ENCODE assay signal across 9 cellular contexts in the genomic region with DNA sequence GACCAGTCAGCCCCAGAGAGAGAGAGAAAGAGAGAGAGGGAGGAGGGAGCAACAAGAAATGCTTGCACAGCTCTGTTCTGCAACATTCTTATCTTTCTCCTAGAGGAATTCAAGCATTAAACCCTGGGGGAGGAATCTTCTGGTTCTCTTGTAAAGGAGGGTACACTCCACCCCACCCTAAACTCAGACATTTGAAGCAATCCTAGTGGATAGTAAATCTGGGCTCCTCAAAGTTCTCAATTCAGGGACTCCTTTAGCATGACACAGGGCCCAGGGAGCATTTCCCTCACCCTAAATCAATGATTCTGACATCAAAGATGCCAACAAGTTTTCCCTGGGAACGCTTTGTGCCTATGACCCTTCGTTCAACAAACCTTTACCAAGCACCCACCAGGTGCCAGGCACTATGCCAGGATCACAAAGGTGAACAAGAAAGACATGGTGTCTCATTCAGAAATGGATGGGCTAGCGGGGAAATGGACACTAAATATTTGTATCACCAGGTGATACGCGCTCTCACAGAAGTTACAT. TPM values are rescaled to one million over a fixed set of nuclear protein-coding genes. Genes with fewer than 3 reads are reported as not detected.
DNase-seq lines count a peak whose midpoint lies in the region; ATAC-seq and TF ChIP-seq lines count a peak whose summit lies in the region.
"Had no signal": no experiment of that assay in that cellular context is flagged by ENCODE, and none has a peak within 500 bp of the region (broad histone marks: within the 10 kb centered on the region; RNA-seq: fewer than 3 reads in every experiment).

No MANE protein-coding gene starts in this region.

- H3K4me1 Mint-ChIP-seq in T-helper 2 cell treated with Interferon-gamma antibody and Interleukin-4, amounts not matched to agents 5 μg/mL and 100 μg/mL, for 36 hours (ENCODE audit: low read depth), result peaks cover 22% of the 10 kb centered on the region

- no peak for ATAC-seq in GM18873 (IDR thresholded peaks at IDR 0.05; ENCODE audit: low FRiP score, unreplicated experiment)

- no peak overlapping the region for H3K27ac Mint-ChIP-seq in T-helper 2 cell treated with Interferon-gamma antibody and Interleukin-4, amounts not matched to agents 5 μg/mL and 100 μg/mL, for 36 hours

- TF ChIP-seq POLR2A in spleen (IDR thresholded peaks at IDR 0.05), result no peak

- peaks cover 9% of the 10 kb centered on the region for H3K4me1 ChIP-seq in HEK293 (ENCODE audit: control insufficient read depth, insufficient read depth, low read length)
- peaks cover 0 to 23% (median 14%) of the 10 kb centered on the region in 6 donors for H3K4me1 ChIP-seq in spleen

- no peaks in the 10 kb centered on the region for H3K36me3 ChIP-seq in HEK293 (ENCODE audit: control insufficient read depth in 2 of 2, insufficient read depth in 1 of 2, low read length in 2 of 2)
- H3K36me3 ChIP-seq in SK-N-MC (ENCODE audit: insufficient read depth, low read length), result no peaks in the 10 kb centered on the region
- H3K36me3 ChIP-seq in spleen, result no peaks in the 10 kb centered on the region

- no peak overlapping the region for H3K4me3 Mint-ChIP-seq in T-helper 2 cell treated with Interferon-gamma antibody and Interleukin-4, amounts not matched to agents 5 μg/mL and 100 μg/mL, for 36 hours

- CTCF ChIA-PET in HEK293 (lab: Yijun Ruan, JAX), result interaction anchor here (0.6 to 5.7 kb wide), 9 partner anchors 13 to 921 kb away, joined by 3 to 70 read pairs (median 4); no protein-coding TSS in a partner anchor

- POLR2A ChIA-PET in HEK293 (lab: Yijun Ruan, JAX), result interaction anchor here (0.8 to 1.5 kb wide), 4 partner anchors 12 to 677 kb away, joined by 4 to 8 read pairs (median 5); partner anchors contain the start of genes CAPN2 and NVL

- H3K4me3 ChIP-seq in HEK293 (ENCODE audit: low read depth, low read length) (no peak overlapping the region), SK-N-MC (no peak overlapping the region), fibroblast of villous mesenchyme (ENCODE audit: low read depth, low read length) (no peak overlapping the region), spleen (no peak overlapping the region)

- no peak for DNase-seq in SK-N-MC (ENCODE audit: low read depth, low spot score)
- peak; percentile 54 for DNase-seq in fibroblast of villous mesenchyme (ENCODE audit: low read depth)
- no peak for DNase-seq in spleen
- no peak for DNase-seq in putamen (ENCODE audit: low spot score)
- DNase-seq in T-helper 2 cell treated with Interferon-gamma antibody and Interleukin-4, amounts not matched to agents 5 μg/mL and 100 μg/mL, for 36 hours (ENCODE audit: low spot score), result no peak
- DNase-seq in cortex of kidney (lab: John Stamatoyannopoulos, UW), result no peak

- intact Hi-C loops in spleen (cut with DNase I; ENCODE audit: low total_unique reads), result no loop called here

- H3K27ac ChIP-seq in HEK293 (ENCODE audit: extremely low read depth, low read depth, low read length) (no peak overlapping the region), SK-N-MC (peak overlapping the region; percentile 86), spleen (peak overlapping the region in 5 of 8 donors; percentile 16 to 54 (median 51))

- no peaks in the 10 kb centered on the region for H3K27me3 ChIP-seq in spleen (replicated peaks in 1 of 7)

- 70 to 80% (median 73%) methylated on average over 5 of the region's 5 CpGs for WGBS in spleen, 5 donors

- H3K9me3 ChIP-seq in HEK293 (ENCODE audit: control insufficient read depth, insufficient read depth, low read depth, low read length) (no peaks in the 10 kb centered on the region), SK-N-MC (ENCODE audit: low read depth, low read length) (no peaks in the 10 kb centered on the region), spleen (no peaks in the 10 kb centered on the region)

- H3K9ac ChIP-seq in SK-N-MC (ENCODE audit: insufficient read length), result no peak overlapping the region

- H3K27me3 Mint-ChIP-seq in T-helper 2 cell treated with Interferon-gamma antibody and Interleukin-4, amounts not matched to agents 5 μg/mL and 100 μg/mL, for 36 hours (ENCODE audit: low read depth), result peaks cover 2% of the 10 kb centered on the region

- no peaks in the 10 kb centered on the region for H3K36me3 Mint-ChIP-seq in T-helper 2 cell treated with Interferon-gamma antibody and Interleukin-4, amounts not matched to agents 5 μg/mL and 100 μg/mL, for 36 hours (ENCODE audit: low read depth)

- TF ChIP-seq CTCF in HEK293 (tag by site-specific recombination; IDR thresholded peaks at IDR 0.05), result no peak
- TF ChIP-seq CTCF in fibroblast of villous mesenchyme (IDR thresholded peaks at IDR 0.05; ENCODE audit: insufficient read depth, low read depth, low read length), result no peak
- no peak for TF ChIP-seq CTCF in spleen (IDR thresholded peaks at IDR 0.05 in 8 of 11, conservative IDR thresholded peaks at IDR 0.05 in 3 of 11)

- H3K9me3 Mint-ChIP-seq in T-helper 2 cell treated with Interferon-gamma antibody and Interleukin-4, amounts not matched to agents 5 μg/mL and 100 μg/mL, for 36 hours, result no peaks in the 10 kb centered on the region

TF ChIP-seq in HEK293, 187 proteins besides CTCF, POLR2A, EP300 and RAD21:
- TF ChIP-seq ZBTB17 (tag by site-specific recombination; IDR thresholded peaks at IDR 0.05), result peak; percentile 74
- TF ChIP-seq ZBTB48 (tag by site-specific recombination; IDR thresholded peaks at IDR 0.05), result no peak
- TF ChIP-seq ZNF776 (tag by site-specific recombination; IDR thresholded peaks at IDR 0.05; ENCODE audit: borderline replicate concordance), result no peak
- no peak for TF ChIP-seq HOXC10 (CRISPR knock-in tag; IDR thresholded peaks at IDR 0.05)
- TF ChIP-seq YY1 (tag by site-specific recombination; IDR thresholded peaks at IDR 0.05), result no peak
- TF ChIP-seq, protein P1, sequence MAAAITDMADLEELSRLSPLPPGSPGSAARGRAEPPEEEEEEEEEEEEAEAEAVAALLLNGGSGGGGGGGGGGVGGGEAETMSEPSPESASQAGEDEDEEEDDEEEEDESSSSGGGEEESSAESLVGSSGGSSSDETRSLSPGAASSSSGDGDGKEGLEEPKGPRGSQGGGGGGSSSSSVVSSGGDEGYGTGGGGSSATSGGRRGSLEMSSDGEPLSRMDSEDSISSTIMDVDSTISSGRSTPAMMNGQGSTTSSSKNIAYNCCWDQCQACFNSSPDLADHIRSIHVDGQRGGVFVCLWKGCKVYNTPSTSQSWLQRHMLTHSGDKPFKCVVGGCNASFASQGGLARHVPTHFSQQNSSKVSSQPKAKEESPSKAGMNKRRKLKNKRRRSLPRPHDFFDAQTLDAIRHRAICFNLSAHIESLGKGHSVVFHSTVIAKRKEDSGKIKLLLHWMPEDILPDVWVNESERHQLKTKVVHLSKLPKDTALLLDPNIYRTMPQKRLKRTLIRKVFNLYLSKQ (tag by site-specific recombination; IDR thresholded peaks at IDR 0.05; ENCODE audit: borderline replicate concordance), result no peak
- TF ChIP-seq ZNF266 (tag by site-specific recombination; IDR thresholded peaks at IDR 0.05; ENCODE audit: low read depth), result no peak
- no peak for TF ChIP-seq ZNF610 (tag by site-specific recombination; IDR thresholded peaks at IDR 0.05; ENCODE audit: borderline replicate concordance)
- TF ChIP-seq ZNF114 (tag by site-specific recombination; IDR thresholded peaks at IDR 0.05), result no peak
- 0 out of 2 replicates have a peak, but pooled peaks have one; percentile 3 for TF ChIP-seq GLIS1 (tag by site-specific recombination; IDR thresholded peaks at IDR 0.05)
- no peak for TF ChIP-seq ZNF138 (tag by site-specific recombination; IDR thresholded peaks at IDR 0.05; ENCODE audit: borderline replicate concordance)
- TF ChIP-seq TSHZ1 (tag by site-specific recombination; IDR thresholded peaks at IDR 0.05; ENCODE audit: borderline replicate concordance), result no peak
- TF ChIP-seq ZNF600 (tag by site-specific recombination; IDR thresholded peaks at IDR 0.05), result no peak

RNA-seq across cellular contexts. Expression of gene CAPN2, which starts 11.9 kb away (rescaled TPM):
- total RNA-seq in fibroblast of villous mesenchyme (408 and 512 TPM in 2 replicates), spleen (100 to 1,000 TPM in 1 of 7 donors, 10 to 100 TPM in 6; 48.8 to 106 (median 88.8) TPM)
- polyA plus RNA-seq in spleen, result 10 to 100 TPM; 20.5 to 50.7 (median 35.7) TPM

RNA-seq across cellular contexts. Expression of gene CAPN8, which starts 35.0 kb away (rescaled TPM):
- not detected in 2 replicates for total RNA-seq in fibroblast of villous mesenchyme
- under 1 TPM in 1 of 7 donors, not detected in 6; 0.73 TPM for total RNA-seq in spleen
- under 1 TPM in 1 of 3 donors, not detected in 2; 0.08 TPM for polyA plus RNA-seq in spleen
- total RNA-seq: pulmonary artery endothelial cell had no signal
